ENCODE assay signal across 10 cellular contexts in genomic region chr1:8134546-8135235, GRCh38.
DNase-seq lines count a peak whose midpoint lies in the region; ATAC-seq and TF ChIP-seq lines count a peak whose summit lies in the region.
"Had no signal": no experiment of that assay in that cellular context is flagged by ENCODE, and none has a peak within 500 bp of the region (broad histone marks: within the 10 kb centered on the region; RNA-seq: fewer than 3 reads in every experiment).

No MANE protein-coding gene starts in this region.

- H3K9me3 ChIP-seq in adipocyte (ENCODE audit: control insufficient read depth, low read length) (no peaks in the 10 kb centered on the region), sigmoid colon (no peaks in the 10 kb centered on the region)

- TF ChIP-seq CTCF in foreskin fibroblast (IDR thresholded peaks at IDR 0.05; ENCODE audit: low read depth, low read length) (no peak), sigmoid colon (IDR thresholded peaks at IDR 0.05) (no peak)

- peak overlapping the region; percentile 85 to 93 (median 89) for H3K27ac ChIP-seq in sigmoid colon

- no peak for TF ChIP-seq EP300 in sigmoid colon (IDR thresholded peaks at IDR 0.05)

- H3K4me1 ChIP-seq in adipocyte (ENCODE audit: control insufficient read depth, insufficient read depth, low read length) (peaks cover 46% of the 10 kb centered on the region), sigmoid colon (peaks cover 0 to 66% (median 60%) of the 10 kb centered on the region in 4 donors)

- H3K4me3 ChIP-seq in adipocyte (ENCODE audit: low read length) (peak overlapping the region; percentile 45), foreskin fibroblast (ENCODE audit: low read depth in 1 of 2, low read length in 2 of 2) (peak overlapping the region; percentile 22 to 41), sigmoid colon (peak overlapping the region in 1 of 4 donors; percentile 6)

- H3K9ac ChIP-seq in adipocyte (ENCODE audit: low read length) = peak overlapping the region; percentile 84

- H3K27me3 ChIP-seq in adipocyte (replicated peaks; ENCODE audit: control insufficient read depth, insufficient read depth, low read length) = no peaks in the 10 kb centered on the region
- no peaks in the 10 kb centered on the region for H3K27me3 ChIP-seq in sigmoid colon

- intact Hi-C loops in sigmoid colon (cut with DNase I) = loop anchor here (10.0 kb wide), 1 partner anchor 180 kb away; the partner anchor contains the start of gene SLC45A1

- TF ChIP-seq POLR2A in sigmoid colon (IDR thresholded peaks at IDR 0.05) = no peak

- ATAC-seq in GM21381 (IDR thresholded peaks at IDR 0.05; ENCODE audit: unreplicated experiment) = no peak
- no peak for ATAC-seq in HG03520 (IDR thresholded peaks at IDR 0.05; ENCODE audit: unreplicated experiment)
- ATAC-seq in GM18520 (IDR thresholded peaks at IDR 0.05; ENCODE audit: unreplicated experiment) = no peak

- peak; percentile 74 for DNase-seq in EH (ENCODE audit: low read depth)
- DNase-seq in adipocyte (ENCODE audit: low read depth) = no peak
- peak; percentile 58 to 61 for DNase-seq in foreskin fibroblast
- no peak for DNase-seq in sigmoid colon
- DNase-seq in NCI-H1694 treated with DMSO at 0.1 percent for 48 hours (lab: John Stamatoyannopoulos, UW) = no peak
- DNase-seq: NCI-H1092, NCI-H774 had no signal

- H3K36me3 ChIP-seq in adipocyte (ENCODE audit: control insufficient read depth, insufficient read depth, low read length, severe bottlenecking) (no peaks in the 10 kb centered on the region), sigmoid colon (no peaks in the 10 kb centered on the region)

- 78 to 82% methylated on average over 14 of the region's 14 CpGs for WGBS in sigmoid colon, 2 donors

Comparison
In these comparisons a context has a peak if more than half of its experiments do, and no peak if none do; other contexts are left out.
1. DNase-seq: peak in EH (single experiment) and foreskin fibroblast (2 of 2); none in adipocyte (single experiment), sigmoid colon (single experiment) and NCI-H1694 treated with DMSO at 0.1 percent for 48 hours (single experiment).